13 cellular contexts compared by ENCODE assay signal in genomic region chr15:101207867-101208288, GRCh38. TPM values are rescaled to one million over a fixed set of nuclear protein-coding genes. Genes with fewer than 3 reads are reported as not detected.
DNase-seq lines count a peak whose midpoint lies in the region; ATAC-seq, FAIRE-seq and TF ChIP-seq lines count a peak whose summit lies in the region.
"Had no signal": no experiment of that assay in that cellular context is flagged by ENCODE, and none has a peak within 500 bp of the region (broad histone marks: within the 10 kb centered on the region; RNA-seq: fewer than 3 reads in every experiment).

No MANE protein-coding gene starts in this region.

- H3K9me3 Mint-ChIP-seq in nephron progenitor cell: no peaks in the 10 kb centered on the region
- H3K9me3 Mint-ChIP-seq: nephron had no signal

- no peak overlapping the region for H3K4me3 ChIP-seq in esophagus squamous epithelium
- H3K4me3 ChIP-seq: SK-N-MC had no signal

- H3K4me3 Mint-ChIP-seq in nephron progenitor cell: no peak overlapping the region
- H3K4me3 Mint-ChIP-seq: nephron had no signal

- intact Hi-C loops in esophagus squamous epithelium (cut with DNase I): no loop called here

- TF ChIP-seq POLR2A in esophagus squamous epithelium (IDR thresholded peaks at IDR 0.05): no peak

- no peak for ATAC-seq in GM21619 (IDR thresholded peaks at IDR 0.05; ENCODE audit: unreplicated experiment)
- no peak for ATAC-seq in GM19395 (IDR thresholded peaks at IDR 0.05; ENCODE audit: unreplicated experiment)

- no peaks in the 10 kb centered on the region for H3K27me3 ChIP-seq in esophagus squamous epithelium

- 32 to 48% methylated on average over 5 of the region's 5 CpGs for WGBS in esophagus squamous epithelium, 2 donors

- DNase-seq in EL: peak; percentile 33
- peak; percentile 67 for DNase-seq in NOMO-1 treated with dmso at 0.1 percent for 144 hours (lab: John Stamatoyannopoulos, UW; ENCODE audit: unreplicated experiment)
- no peak for DNase-seq in esophagus squamous epithelium (lab: John Stamatoyannopoulos, UW)
- DNase-seq in nephron progenitor cell: no peak
- no peak for DNase-seq in urothelium cell line (ENCODE audit: low spot score)
- no peak for DNase-seq in D721Med (ENCODE audit: insufficient read length, low spot score)
- DNase-seq: activated gamma-delta T cell treated with Interleukin-2 at 50 U/mL for 16 hours, NCI-H146 had no signal

- H3K27me3 Mint-ChIP-seq in nephron progenitor cell (ENCODE audit: low read depth, poor library complexity): peaks cover 2% of the 10 kb centered on the region

- FAIRE-seq in urothelium cell line (lab: Jason Lieb, UNC) (no peak), D721Med (lab: Jason Lieb, UNC) (no peak)
- FAIRE-seq: G401.6 had no signal

- H3K27ac ChIP-seq in esophagus squamous epithelium: peak overlapping the region; percentile 12 to 66 (median 36)
- H3K27ac ChIP-seq: SK-N-MC had no signal

- H3K4me1 Mint-ChIP-seq in nephron progenitor cell: peaks cover 45% of the 10 kb centered on the region

- peaks cover 32% of the 10 kb centered on the region for H3K36me3 Mint-ChIP-seq in nephron progenitor cell (ENCODE audit: low read depth)

- peaks cover 8 to 96% (median 45%) of the 10 kb centered on the region in 3 donors for H3K4me1 ChIP-seq in esophagus squamous epithelium

- peak overlapping the region; percentile 8 for H3K27ac Mint-ChIP-seq in nephron progenitor cell

- no peaks in the 10 kb centered on the region for H3K36me3 ChIP-seq in esophagus squamous epithelium

- H3K9me3 ChIP-seq in esophagus squamous epithelium: no peaks in the 10 kb centered on the region

- no peak for TF ChIP-seq CTCF in esophagus squamous epithelium (IDR thresholded peaks at IDR 0.05)
- no peak for TF ChIP-seq CTCF in nephron progenitor cell (IDR thresholded peaks at IDR 0.05)
- no peak for TF ChIP-seq CTCF in D721Med (IDR thresholded peaks at IDR 0.05; ENCODE audit: insufficient read depth, missing control alignments)

RNA-seq across cellular contexts. Expression of gene CHSY1, which starts 44.0 kb away (rescaled TPM):
- total RNA-seq in esophagus squamous epithelium: 10 to 100 TPM in 3 of 4 donors, 1 to 10 TPM in 1; 8.8 to 19.3 (median 11.4) TPM

Comparison
In these comparisons a context has a peak if more than half of its experiments do, and no peak if none do; other contexts are left out.
1. DNase-seq: peak in EL (single experiment) and NOMO-1 treated with dmso at 0.1 percent for 144 hours (single experiment); none in esophagus squamous epithelium (single experiment), nephron progenitor cell (single experiment), urothelium cell line (single experiment) and D721Med (single experiment).